In genomic region chr14:68523994-68524725, GRCh38 we compare ENCODE assay signal across 14 cellular contexts.
DNase-seq lines count a peak whose midpoint lies in the region; ATAC-seq and TF ChIP-seq lines count a peak whose summit lies in the region.
"Had no signal": no experiment of that assay in that cellular context is flagged by ENCODE, and none has a peak within 500 bp of the region (broad histone marks: within the 10 kb centered on the region; RNA-seq: fewer than 3 reads in every experiment).

No MANE protein-coding gene starts in this region.

- H3K9me3 Mint-ChIP-seq in MCF 10A (ENCODE audit: unreplicated experiment), result no peaks in the 10 kb centered on the region
- H3K9me3 Mint-ChIP-seq: activated naive CD4-positive, alpha-beta T cell treated with anti-CD3 and anti-CD28 coated beads for 36 hours had no signal

- peaks cover 14% of the 10 kb centered on the region for H3K36me3 Mint-ChIP-seq in MCF 10A (ENCODE audit: insufficient read depth, unreplicated experiment)

- H3K79me2 ChIP-seq in osteoblast (ENCODE audit: insufficient read depth, low read length), result no peaks in the 10 kb centered on the region

- TF ChIP-seq CTCF in breast epithelium (IDR thresholded peaks at IDR 0.05), result peak in 1 of 3 donors; percentile 32
- TF ChIP-seq CTCF in MCF 10A (IDR thresholded peaks at IDR 0.05; ENCODE audit: unreplicated experiment), result no peak
- TF ChIP-seq CTCF in osteoblast (IDR thresholded peaks at IDR 0.05; ENCODE audit: extremely low read depth, low read depth, low read length), result peak; percentile 65

- H3K9me3 ChIP-seq in breast epithelium (no peaks in the 10 kb centered on the region), osteoblast (ENCODE audit: low read depth, low read length) (no peaks in the 10 kb centered on the region)

- ATAC-seq in Right ventricle myocardium superior (ENCODE audit: poor library complexity), result peak; percentile 41
- no peak for ATAC-seq in GM18505 (IDR thresholded peaks at IDR 0.05; ENCODE audit: unreplicated experiment)
- no peak for ATAC-seq in GM18870 (IDR thresholded peaks at IDR 0.05; ENCODE audit: unreplicated experiment)

- H3K27ac Mint-ChIP-seq in MCF 10A (ENCODE audit: low read depth, unreplicated experiment), result no peak overlapping the region
- H3K27ac Mint-ChIP-seq: activated naive CD4-positive, alpha-beta T cell treated with anti-CD3 and anti-CD28 coated beads for 36 hours had no signal

- H3K27ac ChIP-seq in breast epithelium, result peak overlapping the region; percentile 80 to 87
- H3K27ac ChIP-seq in osteoblast (ENCODE audit: low read depth, low read length), result no peak overlapping the region

- no peak overlapping the region for H3K4me3 Mint-ChIP-seq in MCF 10A (ENCODE audit: unreplicated experiment)
- H3K4me3 Mint-ChIP-seq: activated naive CD4-positive, alpha-beta T cell treated with anti-CD3 and anti-CD28 coated beads for 36 hours had no signal

- DNase-seq in breast epithelium (ENCODE audit: low spot score in 2 of 2), result peak in 1 of 2 donors; percentile 61
- DNase-seq in MCF 10A (ENCODE audit: unreplicated experiment), result no peak
- no peak for DNase-seq in Right ventricle myocardium superior
- DNase-seq in osteoblast (ENCODE audit: insufficient read length, low spot score, missing footprints), result no peak
- no peak for DNase-seq in middle frontal gyrus (ENCODE audit: extremely low spot score, low spot score)
- no peak for DNase-seq in RPMI8226
- DNase-seq: 8988T; activated CD4-positive, alpha-beta T cell treated with anti-CD3 and anti-CD28 coated beads, Interleukin-2, amount 50 U/mL, for 1 hour; activated naive CD4-positive, alpha-beta T cell treated with anti-CD3 and anti-CD28 coated beads for 36 hours; DMS79; effector CD4-positive, alpha-beta T cell; NCI-H446 had no signal

- H3K4me1 Mint-ChIP-seq in MCF 10A (ENCODE audit: insufficient read depth, unreplicated experiment), result peaks cover 52% of the 10 kb centered on the region

- no peak overlapping the region for H2AFZ ChIP-seq in osteoblast (ENCODE audit: low read length)

- POLR2A ChIA-PET in MCF 10A (lab: Yijun Ruan, JAX), result interaction anchor here (0.6 to 7.3 kb wide), 4 partner anchors 11 to 24 kb away, joined by 3 to 81 read pairs (median 6); no protein-coding TSS in a partner anchor

- CTCF ChIA-PET in MCF 10A (lab: Yijun Ruan, JAX), result interaction anchor here (0.5 to 0.6 kb wide), 2 partner anchors 16 to 40 kb away, joined by 3 read pairs; no protein-coding TSS in a partner anchor

- no peak overlapping the region for H3K4me2 ChIP-seq in osteoblast (ENCODE audit: insufficient read depth, low read length)

- no peaks in the 10 kb centered on the region for H3K27me3 ChIP-seq in breast epithelium
- no peaks in the 10 kb centered on the region for H3K27me3 ChIP-seq in osteoblast (ENCODE audit: insufficient read depth, low read length)

- intact Hi-C loops in breast epithelium (cut with DNase I; ENCODE audit: low total_unique reads), result no loop called here
- intact Hi-C loops in MCF 10A (cut with micrococcal nuclease), result no loop called here
- intact Hi-C loops in Right ventricle myocardium superior (cut with DNase I), result loop anchor here (5.0 kb wide), 1 partner anchor 268 kb away; the partner anchor contains the start of gene ZFP36L1

- H4K20me1 ChIP-seq in osteoblast (ENCODE audit: insufficient read depth, low read length), result no peaks in the 10 kb centered on the region

- H3K36me3 ChIP-seq in breast epithelium, result no peaks in the 10 kb centered on the region
- no peaks in the 10 kb centered on the region for H3K36me3 ChIP-seq in osteoblast (ENCODE audit: insufficient read depth, low read length)

- no peaks in the 10 kb centered on the region for H3K27me3 Mint-ChIP-seq in MCF 10A (ENCODE audit: insufficient read depth, unreplicated experiment)

- no peak for TF ChIP-seq POLR2A in breast epithelium (IDR thresholded peaks at IDR 0.05)
- no peak for TF ChIP-seq POLR2A in GM18505 (IDR thresholded peaks at IDR 0.05; ENCODE audit: borderline replicate concordance, extremely low read depth, insufficient read depth, insufficient read length)

- H3K4me3 ChIP-seq in breast epithelium (no peak overlapping the region), osteoblast (ENCODE audit: insufficient read depth, low read length) (no peak overlapping the region)

- H3K4me1 ChIP-seq in breast epithelium (peaks cover 0 to 16% of the 10 kb centered on the region in 2 donors), osteoblast (ENCODE audit: insufficient read depth, low read length) (peaks cover 35% of the 10 kb centered on the region)

- no TSS peak for BruUV-seq in MCF 10A (replicated peaks; lab: Mats Ljungman, UMichigan)
